ENCODE assay signal across 21 cellular contexts in the genomic region with DNA sequence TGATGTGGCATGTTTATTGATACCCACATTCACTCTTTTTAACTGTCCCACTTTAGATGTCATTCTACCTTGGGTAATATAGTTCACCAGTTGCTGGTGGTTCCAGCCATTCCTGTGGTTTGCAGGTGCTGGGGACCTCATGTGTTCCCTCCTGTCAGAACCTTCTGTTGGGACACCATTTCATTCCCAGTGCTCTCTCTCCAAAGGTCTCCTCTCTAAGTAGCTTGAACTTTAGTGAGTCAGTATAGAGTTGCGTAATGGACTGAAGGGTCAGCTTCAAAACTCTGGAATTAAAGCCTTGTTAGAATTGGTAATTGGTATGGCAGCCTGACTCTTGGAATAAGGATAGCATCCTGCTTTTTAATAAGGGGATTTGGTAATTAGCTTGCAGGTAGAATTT.
DNase-seq lines count a peak whose midpoint lies in the region; ATAC-seq, FAIRE-seq and TF ChIP-seq lines count a peak whose summit lies in the region.
"Had no signal": no experiment of that assay in that cellular context is flagged by ENCODE, and none has a peak within 500 bp of the region (broad histone marks: within the 10 kb centered on the region; RNA-seq: fewer than 3 reads in every experiment).

No MANE protein-coding gene starts in this region.

- TF ChIP-seq RAD21 in K562 (CRISPR knock-in tag; conservative IDR thresholded peaks at IDR 0.05 in 1 of 2, IDR thresholded peaks at IDR 0.05 in 1 of 2): no peak

- no peaks in the 10 kb centered on the region for H4K20me1 ChIP-seq in K562 (replicated peaks; ENCODE audit: control insufficient read depth, insufficient read depth, low read length)

- CTCF ChIA-PET in K562 (lab: Yijun Ruan, JAX; ENCODE audit: low intra/inter-chr PET ratio): no interaction called here
- CTCF ChIA-PET in CD8-positive, alpha-beta memory T cell (lab: Charles Lee): no interaction called here

- H3K27ac ChIP-seq in K562 (ENCODE audit: extremely low read depth, low read depth, low read length) (no peak overlapping the region), stomach (no peak overlapping the region)
- no peak overlapping the region for H3K27ac ChIP-seq in CD8-positive, alpha-beta memory T cell (ENCODE audit: low read depth, low read length)

- no peaks in the 10 kb centered on the region for H3K9me3 Mint-ChIP-seq in CD8-positive, alpha-beta memory T cell
- no peaks in the 10 kb centered on the region for H3K9me3 Mint-ChIP-seq in chondrocyte (ENCODE audit: low read depth)
- H3K9me3 Mint-ChIP-seq: activated T-cell treated with anti-CD3 and anti-CD28 coated beads, Interleukin-2, amount 50 U/mL, for 24 hours had no signal

- H3K27me3 ChIP-seq in K562 (ENCODE audit: control insufficient read depth in 2 of 2, insufficient read depth in 2 of 2, low read length in 2 of 2): 0 out of 5 replicates have a peak, but pooled peaks cover 0 to 2% of the 10 kb centered on the region in 2 experiments
- no peaks in the 10 kb centered on the region for H3K27me3 ChIP-seq in stomach
- no peaks in the 10 kb centered on the region for H3K27me3 ChIP-seq in CD8-positive, alpha-beta memory T cell (ENCODE audit: insufficient read depth, low read length, poor library complexity, severe bottlenecking)

- intact Hi-C loops in K562 (cut with micrococcal nuclease): no loop called here
- intact Hi-C loops in stomach (cut with DNase I; ENCODE audit: low total_unique reads): no loop called here

- H3K9me1 ChIP-seq in K562 (ENCODE audit: control insufficient read depth, insufficient read depth, low read length): no peaks in the 10 kb centered on the region

- no peak overlapping the region for H3K4me3 ChIP-seq in K562
- H3K4me3 ChIP-seq in stomach: no peak overlapping the region
- no peak overlapping the region for H3K4me3 ChIP-seq in CD8-positive, alpha-beta memory T cell (ENCODE audit: low read length)

- no peak overlapping the region for H3K4me3 Mint-ChIP-seq in CD8-positive, alpha-beta memory T cell
- H3K4me3 Mint-ChIP-seq in chondrocyte (ENCODE audit: unreplicated experiment): no peak overlapping the region
- H3K4me3 Mint-ChIP-seq: activated naive CD8-positive, alpha-beta T cell treated with anti-CD3 and anti-CD28 coated beads, Interleukin-2, amount 10 ng/mL, durations not matched to agents 7 days and 5 days; activated T-cell treated with anti-CD3 and anti-CD28 coated beads, Interleukin-2, amount 50 U/mL, for 24 hours had no signal

- H3K36me3 ChIP-seq in K562 (ENCODE audit: control insufficient read depth, insufficient read depth, low read length): no peaks in the 10 kb centered on the region
- no peaks in the 10 kb centered on the region for H3K36me3 ChIP-seq in stomach
- H3K36me3 ChIP-seq in CD8-positive, alpha-beta memory T cell (ENCODE audit: insufficient read depth, low read length): no peaks in the 10 kb centered on the region

- WGBS in K562 (ENCODE audit: insufficient coverage, low coverage, missing lambda C conversion rate): 0% methylated on average over 1 of the region's 1 CpG
- 93 to 100% (median 96%) methylated on average over 1 of the region's 1 CpG for WGBS in stomach, 5 donors

- H2AFZ ChIP-seq in K562 (ENCODE audit: low read depth, low read length): no peak overlapping the region

- H3K4me1 Mint-ChIP-seq in CD8-positive, alpha-beta memory T cell: peaks cover 87 to 97% (median 97%) of the 10 kb centered on the region in 3 donors
- H3K4me1 Mint-ChIP-seq in chondrocyte (ENCODE audit: low read depth): peaks cover 6% of the 10 kb centered on the region

- no peaks in the 10 kb centered on the region for H3K27me3 Mint-ChIP-seq in CD8-positive, alpha-beta memory T cell
- no peaks in the 10 kb centered on the region for H3K27me3 Mint-ChIP-seq in chondrocyte (ENCODE audit: low read depth)
- H3K27me3 Mint-ChIP-seq: activated naive CD8-positive, alpha-beta T cell treated with anti-CD3 and anti-CD28 coated beads, Interleukin-2, amount 10 ng/mL, durations not matched to agents 7 days and 5 days; activated T-cell treated with anti-CD3 and anti-CD28 coated beads, Interleukin-2, amount 50 U/mL, for 24 hours; progenitor cell of endocrine pancreas had no signal

- no peaks in the 10 kb centered on the region for H3K4me1 ChIP-seq in K562 (replicated peaks in 1 of 2; ENCODE audit: control insufficient read depth in 2 of 2, insufficient read depth in 2 of 2, low read length in 2 of 2)
- peaks cover 0 to 51% (median 22%) of the 10 kb centered on the region in 4 donors for H3K4me1 ChIP-seq in stomach
- peaks cover 42% of the 10 kb centered on the region for H3K4me1 ChIP-seq in CD8-positive, alpha-beta memory T cell (ENCODE audit: insufficient read depth, low read length)
- H3K4me1 ChIP-seq: Caco-2 had no signal

- POLR2A ChIA-PET in K562 (lab: Yijun Ruan, JAX): no interaction called here
- POLR2A ChIA-PET in CD8-positive, alpha-beta memory T cell (lab: Charles Lee): interaction anchor here (1.0 kb wide), 1 partner anchor 109 kb away, joined by 4 read pairs; the partner anchor contains the start of gene PLCL2

- no peak for FAIRE-seq in K562 (lab: Jason Lieb, UNC)
- FAIRE-seq: A204.1, GM18507, GM19239 had no signal

- DNase-seq in AG08395 (ENCODE audit: low spot score) (peak; percentile 38), HT1080 (ENCODE audit: low read depth) (peak; percentile 28), K562 (ENCODE audit: extremely low read depth in 1 of 4, low spot score in 3 of 4) (no peak), iris pigment epithelial cell (ENCODE audit: low read depth) (peak; percentile 78), stomach (no peak), chondrocyte (ENCODE audit: low spot score) (no peak)
- DNase-seq in CD8-positive, alpha-beta memory T cell: no peak
- DNase-seq: activated CD4-positive, alpha-beta T cell treated with anti-CD3 and anti-CD28 coated beads for 48 hours; activated naive CD8-positive, alpha-beta T cell treated with anti-CD3 and anti-CD28 coated beads, Interleukin-2, amount 10 ng/mL, durations not matched to agents 7 days and 5 days; activated T-cell treated with anti-CD3 and anti-CD28 coated beads, Interleukin-2, amount 50 U/mL, for 24 hours; Caco-2; hippocampal formation; left ventricle myocardium superior; NCI-H1105; SIG-M5; T-helper 9 cell had no signal

- no peak overlapping the region for H3K9ac ChIP-seq in K562 (ENCODE audit: insufficient read depth in 1 of 2, low read depth in 2 of 2, low read length in 2 of 2)

- TF ChIP-seq EP300 in K562 (IDR thresholded peaks at IDR 0.05; ENCODE audit: low read length): no peak
- no peak for TF ChIP-seq EP300 in stomach (IDR thresholded peaks at IDR 0.05)

- ATAC-seq in K562 (no peak), GM19452 (IDR thresholded peaks at IDR 0.05; ENCODE audit: unreplicated experiment) (no peak)

- BruUV-seq in K562 (replicated peaks; lab: Mats Ljungman, UMichigan): no TSS peak

- H3K4me2 ChIP-seq in K562 (ENCODE audit: insufficient read depth, low read length): no peak overlapping the region

- TF ChIP-seq CTCF in K562 (IDR thresholded peaks at IDR 0.05 in 2 of 3, conservative IDR thresholded peaks at IDR 0.05 in 1 of 3; ENCODE audit: insufficient read depth in 2 of 3, low read depth in 1 of 3, low read length in 3 of 3): no peak
- no peak for TF ChIP-seq CTCF in stomach (IDR thresholded peaks at IDR 0.05)
- no peak for TF ChIP-seq CTCF in chondrocyte (IDR thresholded peaks at IDR 0.05)

- H3K27ac Mint-ChIP-seq in CD8-positive, alpha-beta memory T cell: peak overlapping the region in 1 of 8 donors; percentile 52
- no peak overlapping the region for H3K27ac Mint-ChIP-seq in chondrocyte (ENCODE audit: unreplicated experiment)
- H3K27ac Mint-ChIP-seq: activated naive CD8-positive, alpha-beta T cell treated with anti-CD3 and anti-CD28 coated beads, Interleukin-2, amount 10 ng/mL, durations not matched to agents 7 days and 5 days; activated T-cell treated with anti-CD3 and anti-CD28 coated beads, Interleukin-2, amount 50 U/mL, for 24 hours had no signal

- in situ Hi-C loops in K562 (cut with MboI): no loop called here

- no peaks in the 10 kb centered on the region for H3K79me2 ChIP-seq in K562 (ENCODE audit: control insufficient read depth, insufficient read depth, low read length)

- H3K9me3 ChIP-seq in K562 (replicated peaks; ENCODE audit: control insufficient read depth, insufficient read depth, low read depth, low read length): no peaks in the 10 kb centered on the region
- H3K9me3 ChIP-seq in stomach: no peaks in the 10 kb centered on the region
- H3K9me3 ChIP-seq in CD8-positive, alpha-beta memory T cell (ENCODE audit: low read length): no peaks in the 10 kb centered on the region
- H3K9me3 ChIP-seq: Caco-2 had no signal

- H3K36me3 Mint-ChIP-seq in CD8-positive, alpha-beta memory T cell: peaks cover 0 to 1% (median 0%) of the 10 kb centered on the region in 3 donors
- H3K36me3 Mint-ChIP-seq in chondrocyte (ENCODE audit: low read depth): no peaks in the 10 kb centered on the region

- no peak for TF ChIP-seq POLR2A in K562 (conservative IDR thresholded peaks at IDR 0.05)
- no peak for TF ChIP-seq POLR2A in stomach (IDR thresholded peaks at IDR 0.05)

TF ChIP-seq in K562, 482 proteins besides CTCF, POLR2A, EP300 and RAD21:
- TF ChIP-seq WHSC1 (IDR thresholded peaks at IDR 0.05; ENCODE audit: low read length) (no peak), HLTF (IDR thresholded peaks at IDR 0.05) (no peak), CEBPB (tag; IDR thresholded peaks at IDR 0.05) (peak; percentile 66), CEBPG (CRISPR knock-in tag; IDR thresholded peaks at IDR 0.05) (no peak), CEBPG (tag; conservative IDR thresholded peaks at IDR 0.05 in 1 of 2, IDR thresholded peaks at IDR 0.05 in 1 of 2) (peak in 1 of 2 experiments; percentile 54; a peak in 1 of 4 replicates)
TF ChIP-seq in K562: peak in this region for 2.

Comparison
In these comparisons a context has a peak if more than half of its experiments do, and no peak if none do; other contexts are left out.
1. DNase-seq: peak in AG08395 (single experiment), HT1080 (single experiment) and iris pigment epithelial cell (single experiment); none in K562 (0 of 4), stomach (single experiment), CD8-positive, alpha-beta memory T cell (0 of 5) and chondrocyte (single experiment).